23 cellular contexts compared by ENCODE assay signal in the genomic region with DNA sequence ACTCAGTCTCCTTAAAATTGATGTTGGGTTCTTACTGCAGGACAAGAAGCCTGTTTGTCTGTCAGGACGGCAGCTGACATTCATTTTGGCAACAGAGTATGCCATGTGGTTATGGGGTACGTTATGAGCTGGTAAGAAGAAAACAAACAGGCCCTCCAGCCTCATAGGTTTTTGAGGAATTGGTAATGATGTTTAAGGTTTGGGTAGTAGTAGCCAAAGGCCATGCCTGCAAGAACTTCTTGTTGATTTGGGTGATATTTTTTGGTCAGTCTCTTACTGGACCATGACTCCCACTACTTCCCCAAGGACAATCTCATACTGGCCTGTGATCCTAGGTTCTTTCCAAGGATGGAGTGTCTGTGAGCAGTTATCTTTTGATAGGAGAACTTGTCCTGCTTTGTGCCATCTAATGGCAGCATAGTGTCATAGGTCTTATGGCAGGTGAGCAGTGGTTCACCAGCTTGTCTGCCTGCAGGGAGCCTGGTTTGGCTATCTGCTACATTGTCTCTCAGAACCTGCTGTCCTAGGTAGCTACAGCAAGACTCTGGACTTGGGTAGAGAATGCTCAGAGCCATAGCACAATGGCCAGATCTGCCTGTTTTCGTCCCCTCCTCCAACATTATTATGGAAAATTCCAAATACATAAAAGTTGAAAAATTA. TPM values are rescaled to one million over a fixed set of nuclear protein-coding genes. Genes with fewer than 3 reads are reported as not detected.
DNase-seq lines count a peak whose midpoint lies in the region; ATAC-seq and TF ChIP-seq lines count a peak whose summit lies in the region.
"Had no signal": no experiment of that assay in that cellular context is flagged by ENCODE, and none has a peak within 500 bp of the region (broad histone marks: within the 10 kb centered on the region; RNA-seq: fewer than 3 reads in every experiment).

No MANE protein-coding gene starts in this region.

- no peak overlapping the region for H4K8ac ChIP-seq in IMR-90 (ENCODE audit: low read depth in 2 of 2, low read length in 2 of 2)

- dilution Hi-C loops in IMR-90 (cut with HindIII; ENCODE audit: low sequenced_read_pairs, unreplicated experiment), result no loop called here

- 100% methylated on average over 1 of the region's 3 CpGs; no CpG with 5 or more reads in 1 of the 2 experiments for WGBS in IMR-90 (ENCODE audit: extremely low coverage in 2 of 2, insufficient read length in 1 of 2), 2 experiments

- no peak overlapping the region for H2AK5ac ChIP-seq in IMR-90 (ENCODE audit: low read depth, low read length)

- no peak for TF ChIP-seq RAD21 in IMR-90 (IDR thresholded peaks at IDR 0.05; ENCODE audit: low read length)

- no peak overlapping the region for H4K5ac ChIP-seq in IMR-90 (ENCODE audit: low read depth, low read length)

- H3K18ac ChIP-seq in IMR-90 (ENCODE audit: low read depth, low read length), result no peak overlapping the region

- H3K4me3 Mint-ChIP-seq in stimulated activated effector memory CD8-positive, alpha-beta T cell treated with anti-CD3 and anti-CD28 coated beads, Interleukin-12 subunit alpha, Interleukin-12 subunit beta, amount 100 ng/mL, for 72 hours, result no peak overlapping the region
- H3K4me3 Mint-ChIP-seq: natural killer cell, T-cell had no signal

- no peak overlapping the region for H2BK120ac ChIP-seq in IMR-90 (ENCODE audit: low read depth, low read length)

- no peak overlapping the region for H3K56ac ChIP-seq in IMR-90 (ENCODE audit: extremely low read depth, insufficient read depth, low read length)

- no peak for TF ChIP-seq CTCF in IMR-90 (conservative IDR thresholded peaks at IDR 0.05; ENCODE audit: low read depth, low read length)

- no peak overlapping the region for H3K27ac ChIP-seq in IMR-90 (ENCODE audit: insufficient read depth, low read length)
- H3K27ac ChIP-seq: 22Rv1, brain microvascular endothelial cell, pancreas, SJSA1 had no signal

- H3K9me3 Mint-ChIP-seq in stimulated activated effector memory CD8-positive, alpha-beta T cell treated with anti-CD3 and anti-CD28 coated beads, Interleukin-12 subunit alpha, Interleukin-12 subunit beta, amount 100 ng/mL, for 72 hours, result no peaks in the 10 kb centered on the region
- H3K9me3 Mint-ChIP-seq: immature natural killer cell, natural killer cell, T-cell had no signal

- H4K20me1 ChIP-seq in IMR-90 (ENCODE audit: insufficient read depth, low read length), result peaks cover 72% of the 10 kb centered on the region

- H3K4me2 ChIP-seq in IMR-90 (ENCODE audit: low read depth, low read length), result no peak overlapping the region

- H3K4me1 Mint-ChIP-seq in stimulated activated effector memory CD8-positive, alpha-beta T cell treated with anti-CD3 and anti-CD28 coated beads, Interleukin-12 subunit alpha, Interleukin-12 subunit beta, amount 100 ng/mL, for 72 hours, result peaks cover 32% of the 10 kb centered on the region

- H3K4me1 ChIP-seq in IMR-90 (ENCODE audit: control insufficient read depth, insufficient read depth, low read length), result peaks cover 8% of the 10 kb centered on the region; the same call in 1 of the 2 replicates

- H3K14ac ChIP-seq in IMR-90 (replicated peaks; ENCODE audit: low read depth, low read length), result no peak overlapping the region

- peak overlapping the region; percentile 40 for H2AK9ac ChIP-seq in IMR-90 (replicated peaks; ENCODE audit: low read depth, low read length, poor library complexity)

- no peak overlapping the region for H3K4me3 ChIP-seq in IMR-90 (ENCODE audit: insufficient read depth, low read depth, low read length)
- H3K4me3 ChIP-seq: pancreas, SJSA1 had no signal

- H2BK20ac ChIP-seq in IMR-90 (ENCODE audit: low read depth, low read length), result no peak overlapping the region

- CTCF ChIA-PET in IMR-90 (lab: Yijun Ruan, JAX), result no interaction called here

- peaks cover 64% of the 10 kb centered on the region for H3K36me3 Mint-ChIP-seq in stimulated activated effector memory CD8-positive, alpha-beta T cell treated with anti-CD3 and anti-CD28 coated beads, Interleukin-12 subunit alpha, Interleukin-12 subunit beta, amount 100 ng/mL, for 72 hours
- H3K36me3 Mint-ChIP-seq: natural killer cell had no signal

- no peak overlapping the region for H2AFZ ChIP-seq in IMR-90 (replicated peaks; ENCODE audit: low read length, poor library complexity)

- H2BK15ac ChIP-seq in IMR-90 (ENCODE audit: low read depth, low read length), result no peak overlapping the region

- POLR2A ChIA-PET in IMR-90 (lab: Charles Lee; ENCODE audit: unreplicated experiment), result no interaction called here

- H3K23ac ChIP-seq in IMR-90 (ENCODE audit: low read depth, low read length), result peak overlapping the region; percentile 40; the same call in 1 of the 2 replicates

- peaks cover 16% of the 10 kb centered on the region; the same call in 1 of the 2 replicates for H3K9me1 ChIP-seq in IMR-90 (ENCODE audit: insufficient read depth, low read length)

- peaks cover 6% of the 10 kb centered on the region for H3K36me3 ChIP-seq in IMR-90 (ENCODE audit: control insufficient read depth, insufficient read depth, low read length)
- H3K36me3 ChIP-seq: brain microvascular endothelial cell, pancreas had no signal

- H3K9ac ChIP-seq in IMR-90 (ENCODE audit: low read depth, low read length), result no peak overlapping the region

- in situ Hi-C loops in IMR-90 (cut with MboI; ENCODE audit: low sequenced_read_pairs), result no loop called here

- H3K27me3 ChIP-seq in IMR-90 (ENCODE audit: control insufficient read depth, insufficient read depth, low read length), result no peaks in the 10 kb centered on the region
- H3K27me3 ChIP-seq: brain microvascular endothelial cell, pancreas, SJSA1 had no signal

- no TSS peak for BruUV-seq in IMR-90 (replicated peaks; lab: Mats Ljungman, UMichigan)

- intact Hi-C loops in IMR-90 (cut with micrococcal nuclease), result no loop called here

- H3K9me3 ChIP-seq in IMR-90 (ENCODE audit: control insufficient read depth, insufficient read depth, low read length), result no peaks in the 10 kb centered on the region
- H3K9me3 ChIP-seq: pancreas, SJSA1 had no signal

- peaks cover 20 to 51% of the 10 kb centered on the region in 2 experiments for H3K79me1 ChIP-seq in IMR-90 (ENCODE audit: low read depth in 1 of 2, low read length in 2 of 2)

- no peak overlapping the region for H3K4ac ChIP-seq in IMR-90 (ENCODE audit: low read depth, low read length)

- ATAC-seq in IMR-90 (ENCODE audit: low read depth), result no peak
- peak; percentile 16 for ATAC-seq in stimulated activated effector memory CD8-positive, alpha-beta T cell treated with anti-CD3 and anti-CD28 coated beads, Interleukin-12 subunit alpha, Interleukin-12 subunit beta, amount 100 ng/mL, for 72 hours
- ATAC-seq: activated CD4-positive, CD25-positive, alpha-beta regulatory T cell treated with anti-CD3 and anti-CD28 coated beads, Interleukin-2, amount 50 U/mL, for 24 hours; pancreas; stimulated activated naive CD8-positive, alpha-beta T cell treated with anti-CD3 and anti-CD28 coated beads, Interleukin-15, Interleukin-2, amounts not matched to agents 100 U/mL and 50 U/mL, for 24 hours had no signal

- peak overlapping the region; percentile 36 for H2BK5ac ChIP-seq in IMR-90 (ENCODE audit: low read depth, low read length, poor library complexity, severe bottlenecking)

- no peak for TF ChIP-seq POLR2A in IMR-90 (IDR thresholded peaks at IDR 0.05; ENCODE audit: low read depth, low read length)

- DNase-seq in DMS53 (lab: John Stamatoyannopoulos, UW) (peak; percentile 4), DMS53 treated with DMSO at 0.1 percent for 48 hours (lab: John Stamatoyannopoulos, UW; ENCODE audit: unreplicated experiment) (no peak), IMR-90 (no peak), iPS-NIHi7 (ENCODE audit: extremely low spot score) (peak; percentile 18), DMS79 (lab: John Stamatoyannopoulos, UW) (no peak), midbrain (lab: John Stamatoyannopoulos, UW) (no peak), NCI-H146 treated with DMSO at 0.1 percent for 48 hours (lab: John Stamatoyannopoulos, UW; ENCODE audit: unreplicated experiment) (no peak)
- DNase-seq in stimulated activated effector memory CD8-positive, alpha-beta T cell treated with anti-CD3 and anti-CD28 coated beads, Interleukin-12 subunit alpha, Interleukin-12 subunit beta, amount 100 ng/mL, for 72 hours (ENCODE audit: low spot score in 2 of 2), result no peak
- DNase-seq: activated gamma-delta T cell treated with Interleukin-2 at 50 U/mL for 16 hours; brain microvascular endothelial cell; effector CD8-positive, alpha-beta T cell; foreskin fibroblast; immature natural killer cell; MM.1S; natural killer cell; NCI-H1436; NCI-H510A; pancreas; stimulated activated naive CD8-positive, alpha-beta T cell treated with anti-CD3 and anti-CD28 coated beads, Interleukin-15, Interleukin-2, amounts not matched to agents 100 U/mL and 50 U/mL, for 24 hours; T-cell had no signal

- H3K27ac Mint-ChIP-seq in stimulated activated effector memory CD8-positive, alpha-beta T cell treated with anti-CD3 and anti-CD28 coated beads, Interleukin-12 subunit alpha, Interleukin-12 subunit beta, amount 100 ng/mL, for 72 hours, result no peak overlapping the region

- H4K91ac ChIP-seq in IMR-90 (ENCODE audit: insufficient read depth, low read depth, low read length), result no peak overlapping the region

TF ChIP-seq in IMR-90, 13 proteins besides CTCF, POLR2A, EP300 and RAD21:
- TF ChIP-seq, protein P1, sequence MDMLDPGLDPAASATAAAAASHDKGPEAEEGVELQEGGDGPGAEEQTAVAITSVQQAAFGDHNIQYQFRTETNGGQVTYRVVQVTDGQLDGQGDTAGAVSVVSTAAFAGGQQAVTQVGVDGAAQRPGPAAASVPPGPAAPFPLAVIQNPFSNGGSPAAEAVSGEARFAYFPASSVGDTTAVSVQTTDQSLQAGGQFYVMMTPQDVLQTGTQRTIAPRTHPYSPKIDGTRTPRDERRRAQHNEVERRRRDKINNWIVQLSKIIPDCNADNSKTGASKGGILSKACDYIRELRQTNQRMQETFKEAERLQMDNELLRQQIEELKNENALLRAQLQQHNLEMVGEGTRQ (IDR thresholded peaks at IDR 0.05; ENCODE audit: low read depth, low read length), result no peak
- TF ChIP-seq FOS (IDR thresholded peaks at IDR 0.05; ENCODE audit: low read depth, low read length) (no peak), MXI1 (IDR thresholded peaks at IDR 0.05; ENCODE audit: borderline replicate concordance, low read depth, low read length) (no peak)

RNA-seq across cellular contexts. Expression of a gene that starts 28.1 kb away (rescaled TPM):
- 93.6 and 126 TPM in 2 replicates for total RNA-seq in IMR-90 (2012; rRNA removed)
- polyA plus RNA-seq in IMR-90 (2012; rRNA removed), result 58.1 and 58.4 TPM in 2 replicates
- 32.7 and 34.9 TPM in 2 replicates for polyA plus RNA-seq in IMR-90 (2012; cell fraction: cytosol; rRNA removed)
- polyA plus RNA-seq in IMR-90 (2012; cell fraction: nucleus; rRNA removed; ENCODE audit: low replicate concordance), result 42.7 and 106 TPM in 2 replicates

Comparison
In these comparisons a context has a peak if more than half of its experiments do, and no peak if none do; other contexts are left out.
1. DNase-seq: peak in DMS53 (single experiment) and iPS-NIHi7 (single experiment); none in DMS53 treated with DMSO at 0.1 percent for 48 hours (single experiment), IMR-90 (single experiment), stimulated activated effector memory CD8-positive, alpha-beta T cell treated with anti-CD3 and anti-CD28 coated beads, Interleukin-12 subunit alpha, Interleukin-12 subunit beta, amount 100 ng/mL, for 72 hours (0 of 2), DMS79 (single experiment), midbrain (single experiment) and NCI-H146 treated with DMSO at 0.1 percent for 48 hours (single experiment).